ENCODE assay signal across 1 cellular context in the genomic region with DNA sequence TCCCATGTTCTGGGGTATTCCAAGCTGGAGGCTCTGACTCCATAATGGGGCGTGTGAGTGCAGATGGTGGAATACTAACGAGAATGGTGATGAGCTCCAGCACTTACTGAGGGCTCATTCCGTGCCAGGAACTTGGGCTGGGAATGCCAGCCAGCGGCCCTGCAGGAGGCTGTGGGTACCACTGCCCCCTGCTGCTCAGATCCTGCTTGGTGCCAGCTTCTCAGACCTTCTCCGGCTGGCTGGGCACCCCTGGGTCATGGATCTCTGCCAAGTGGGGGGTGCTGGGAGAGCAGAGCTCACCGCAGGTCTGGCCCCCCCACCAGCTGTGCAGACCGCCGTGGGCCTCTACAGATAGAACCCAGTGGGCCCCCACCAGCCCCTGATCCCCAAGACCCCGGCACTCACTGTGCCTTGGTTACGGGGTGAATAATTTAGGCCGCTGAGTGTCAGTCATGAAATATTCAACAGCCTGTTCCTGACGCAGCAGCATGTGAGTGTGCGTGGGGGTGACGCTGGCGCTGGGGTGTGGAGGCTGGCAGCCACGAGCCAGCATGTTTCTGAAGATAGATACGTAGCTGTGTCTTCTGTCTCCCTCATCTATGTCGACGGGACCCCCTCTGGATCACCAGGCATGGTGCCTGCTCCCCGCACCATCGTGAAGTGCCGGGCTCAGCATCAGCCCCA.
TF ChIP-seq lines count a peak whose summit lies in the region.

No MANE protein-coding gene starts in this region.

TF ChIP-seq in HepG2, 621 proteins besides CTCF, POLR2A, EP300 and RAD21:
- 0 out of 2 replicates have a peak, but pooled peaks have one; percentile 57 for TF ChIP-seq HNRNPL (IDR thresholded peaks at IDR 0.05; ENCODE audit: low read depth, low read length)
